15 cellular contexts compared by ENCODE assay signal in genomic region chr22:44030702-44031082, GRCh38. TPM values are rescaled to one million over a fixed set of nuclear protein-coding genes. Genes with fewer than 3 reads are reported as not detected.
DNase-seq lines count a peak whose midpoint lies in the region; ATAC-seq and TF ChIP-seq lines count a peak whose summit lies in the region.
"Had no signal": no experiment of that assay in that cellular context is flagged by ENCODE, and none has a peak within 500 bp of the region (broad histone marks: within the 10 kb centered on the region; RNA-seq: fewer than 3 reads in every experiment).

No MANE protein-coding gene starts in this region.

- ATAC-seq in left ventricle myocardium superior (no peak), lung (ENCODE audit: insufficient read depth, low FRiP score) (no peak)
- ATAC-seq in activated naive CD8-positive, alpha-beta T cell treated with anti-CD3 and anti-CD28 coated beads, Interleukin-2, amount 10 ng/mL, durations not matched to agents 7 days and 5 days (ENCODE audit: low read depth): no peak
- ATAC-seq: esophagus mucosa had no signal

- H3K9me3 ChIP-seq in left ventricle myocardium inferior (replicated peaks): no peaks in the 10 kb centered on the region
- no peaks in the 10 kb centered on the region for H3K9me3 ChIP-seq in lung (ENCODE audit: control insufficient read depth in 2 of 2, insufficient read depth in 1 of 2, low read length in 1 of 2)
- H3K9me3 ChIP-seq in BE2C: no peaks in the 10 kb centered on the region
- H3K9me3 ChIP-seq: neutrophil had no signal

- peak overlapping the region; percentile 28 for H3K27ac Mint-ChIP-seq in activated naive CD8-positive, alpha-beta T cell treated with anti-CD3 and anti-CD28 coated beads, Interleukin-2, amount 10 ng/mL, durations not matched to agents 7 days and 5 days
- H3K27ac Mint-ChIP-seq in type B pancreatic cell: peak overlapping the region; percentile 23

- intact Hi-C loops in left ventricle myocardium inferior (cut with micrococcal nuclease) (no loop called here), left ventricle myocardium superior (cut with micrococcal nuclease) (no loop called here)

- no peaks in the 10 kb centered on the region for H3K27me3 Mint-ChIP-seq in activated naive CD8-positive, alpha-beta T cell treated with anti-CD3 and anti-CD28 coated beads, Interleukin-2, amount 10 ng/mL, durations not matched to agents 7 days and 5 days
- peaks cover 6% of the 10 kb centered on the region for H3K27me3 Mint-ChIP-seq in type B pancreatic cell

- H3K27ac ChIP-seq in left ventricle myocardium inferior (replicated peaks) (peak overlapping the region; percentile 98), lung (ENCODE audit: low read depth in 1 of 2, low read length in 1 of 2) (peak overlapping the region; percentile 51 to 90)
- H3K27ac ChIP-seq: GM23248, neutrophil had no signal

- POLR2A ChIA-PET in activated naive CD8-positive, alpha-beta T cell treated with anti-CD3 and anti-CD28 coated beads, Interleukin-2, amount 10 ng/mL, durations not matched to agents 7 days and 5 days (lab: Charles Lee): interaction anchor here (0.6 kb wide), 1 partner anchor 45 kb away, joined by 5 read pairs; no protein-coding TSS in a partner anchor

- peaks cover 28% of the 10 kb centered on the region for H3K4me1 Mint-ChIP-seq in activated naive CD8-positive, alpha-beta T cell treated with anti-CD3 and anti-CD28 coated beads, Interleukin-2, amount 10 ng/mL, durations not matched to agents 7 days and 5 days
- peaks cover 41% of the 10 kb centered on the region for H3K4me1 Mint-ChIP-seq in type B pancreatic cell (ENCODE audit: unreplicated experiment)

- H3K27me3 ChIP-seq in left ventricle myocardium inferior (ENCODE audit: low read depth) (no peaks in the 10 kb centered on the region), lung (ENCODE audit: control insufficient read depth, insufficient read depth) (no peaks in the 10 kb centered on the region), BE2C (no peaks in the 10 kb centered on the region)

- no peaks in the 10 kb centered on the region for H3K9me3 Mint-ChIP-seq in activated naive CD8-positive, alpha-beta T cell treated with anti-CD3 and anti-CD28 coated beads, Interleukin-2, amount 10 ng/mL, durations not matched to agents 7 days and 5 days
- H3K9me3 Mint-ChIP-seq in type B pancreatic cell: no peaks in the 10 kb centered on the region
- H3K9me3 Mint-ChIP-seq: stimulated activated naive CD8-positive, alpha-beta T cell treated with anti-CD3 and anti-CD28 coated beads, Interleukin-15, amount 100 ng/mL, for 72 hours had no signal

- H3K4me3 Mint-ChIP-seq in activated naive CD8-positive, alpha-beta T cell treated with anti-CD3 and anti-CD28 coated beads, Interleukin-2, amount 10 ng/mL, durations not matched to agents 7 days and 5 days: no peak overlapping the region
- H3K4me3 Mint-ChIP-seq in type B pancreatic cell: no peak overlapping the region

- TF ChIP-seq CTCF in left ventricle myocardium inferior (IDR thresholded peaks at IDR 0.05; ENCODE audit: borderline replicate concordance): no peak
- no peak for TF ChIP-seq CTCF in lung (IDR thresholded peaks at IDR 0.05; ENCODE audit: control extremely low read depth, extremely low read depth)
- TF ChIP-seq CTCF in type B pancreatic cell (conservative IDR thresholded peaks at IDR 0.05): no peak
- no peak for TF ChIP-seq CTCF in BE2C (IDR thresholded peaks at IDR 0.05; ENCODE audit: low read depth, low read length)
- TF ChIP-seq CTCF in GM10266 (IDR thresholded peaks at IDR 0.05; ENCODE audit: control insufficient read depth, insufficient read depth, low read depth, missing control alignments): no peak

- H3K36me3 ChIP-seq in left ventricle myocardium inferior (no peaks in the 10 kb centered on the region), lung (ENCODE audit: control insufficient read depth in 2 of 2, insufficient read depth in 2 of 2, low read length in 2 of 2) (no peaks in the 10 kb centered on the region), BE2C (no peaks in the 10 kb centered on the region)
- H3K36me3 ChIP-seq: neutrophil had no signal

- no peaks in the 10 kb centered on the region for H3K36me3 Mint-ChIP-seq in activated naive CD8-positive, alpha-beta T cell treated with anti-CD3 and anti-CD28 coated beads, Interleukin-2, amount 10 ng/mL, durations not matched to agents 7 days and 5 days
- no peaks in the 10 kb centered on the region for H3K36me3 Mint-ChIP-seq in type B pancreatic cell

- H3K4me1 ChIP-seq in left ventricle myocardium inferior (peaks cover 93% of the 10 kb centered on the region), lung (ENCODE audit: control insufficient read depth in 2 of 2, insufficient read depth in 2 of 2, low read length in 2 of 2) (peaks cover 11 to 15% of the 10 kb centered on the region in 2 donors), BE2C (no peaks in the 10 kb centered on the region)

- 53 to 57% methylated on average over 8 of the region's 8 CpGs for WGBS in lung, 2 donors

- H3K4me3 ChIP-seq in left ventricle myocardium inferior: no peak overlapping the region
- no peak overlapping the region for H3K4me3 ChIP-seq in lung
- no peak overlapping the region for H3K4me3 ChIP-seq in BE2C (ENCODE audit: low read depth, low read length)
- H3K4me3 ChIP-seq: GM23248 had no signal

- no peak for DNase-seq in left ventricle myocardium inferior
- DNase-seq in left ventricle myocardium superior: no peak
- DNase-seq in activated naive CD8-positive, alpha-beta T cell treated with anti-CD3 and anti-CD28 coated beads, Interleukin-2, amount 10 ng/mL, durations not matched to agents 7 days and 5 days: no peak
- no peak for DNase-seq in lung (ENCODE audit: low spot score)
- DNase-seq in type B pancreatic cell (ENCODE audit: extremely low spot score, unreplicated experiment): no peak
- DNase-seq in BE2C: no peak
- no peak for DNase-seq in GM10266 (ENCODE audit: extremely low spot score)
- no peak for DNase-seq in putamen (ENCODE audit: low spot score)
- DNase-seq: DMS53; GM23248; mammary epithelial cell; small intestine; stimulated activated naive CD8-positive, alpha-beta T cell treated with anti-CD3 and anti-CD28 coated beads, Interleukin-15, amount 100 ng/mL, for 72 hours had no signal

RNA-seq across cellular contexts. Expression of gene PARVB, which starts 6.6 kb away (rescaled TPM):
- total RNA-seq in left ventricle myocardium inferior (155 TPM), left ventricle myocardium superior (183 TPM), lung (10 to 100 TPM; 49.4 to 50.1 TPM), type B pancreatic cell (ENCODE audit: low replicate concordance) (7.2 and 15.9 TPM in 2 replicates)
- total RNA-seq in activated naive CD8-positive, alpha-beta T cell treated with anti-CD3 and anti-CD28 coated beads, Interleukin-2, amount 10 ng/mL, durations not matched to agents 7 days and 5 days: 10 to 100 TPM; 39.6 to 40.7 TPM
- 10 to 100 TPM; 16.9 to 64.2 TPM for polyA plus RNA-seq in lung
- polyA plus RNA-seq in BE2C (2012; ENCODE audit: insufficient read depth, insufficient read length, low read depth): 13.3 TPM
